Comparison of ENCODE assay signal across 7 cellular contexts in genomic region chr10:68016519-68016918, GRCh38. TPM values are rescaled to one million over a fixed set of nuclear protein-coding genes. Genes with fewer than 3 reads are reported as not detected.
DNase-seq lines count a peak whose midpoint lies in the region; ATAC-seq, FAIRE-seq and TF ChIP-seq lines count a peak whose summit lies in the region.
"Not testable (repeated sequence)": the region's sequence is repeated elsewhere in the genome, so short reads cannot be mapped to it uniquely, and the experiment has no call there.

No MANE protein-coding gene starts in this region.

- not testable (repeated sequence) for FAIRE-seq in K562 (lab: Jason Lieb, UNC)

- not testable (repeated sequence) for H3K79me2 ChIP-seq in DOHH2 (ENCODE audit: control insufficient read depth, low read length); K562 (ENCODE audit: control insufficient read depth, insufficient read depth, low read length)

- not testable (repeated sequence) for TF ChIP-seq POLR2A in K562 (conservative IDR thresholded peaks at IDR 0.05)

- not testable (repeated sequence) for H2AFZ ChIP-seq in K562 (ENCODE audit: low read depth, low read length)

- peak overlapping the region in 3 of 4 donors; percentile 4 to 70 (median 54) for H3K4me3 Mint-ChIP-seq in CD4-positive, CD25-positive, alpha-beta regulatory T cell
- peak overlapping the region; percentile 57 for H3K4me3 Mint-ChIP-seq in T-helper 2 cell treated with Interferon-gamma antibody and Interleukin-4, amounts not matched to agents 5 μg/mL and 100 μg/mL, for 36 hours
- not testable (repeated sequence) for H3K4me3 Mint-ChIP-seq in activated CD8-positive, alpha-beta T cell treated with anti-CD3 and anti-CD28 coated beads for 36 hours; activated T-helper 2 cell treated with anti-CD3 and anti-CD28 coated beads, Interferon-gamma antibody, Interleukin-2, Interleukin-4, amounts not matched to agents 10 μg/mL and 5 μg/mL and 100 μg/mL, durations not matched to agents 14 hours and 24 hours and 36 hours (ENCODE audit: low read depth)

- not testable (repeated sequence) for TF ChIP-seq RAD21 in K562 (CRISPR knock-in tag; conservative IDR thresholded peaks at IDR 0.05 in 1 of 2, IDR thresholded peaks at IDR 0.05 in 1 of 2)

- H4K20me1 ChIP-seq in DOHH2 (ENCODE audit: control insufficient read depth, insufficient read depth, low read depth, low read length); K562 (replicated peaks; ENCODE audit: control insufficient read depth, insufficient read depth, low read length): not testable (repeated sequence)

- in situ Hi-C loops in K562 (cut with MboI), result not testable (repeated sequence)

- H3K4me3 ChIP-seq in CD4-positive, CD25-positive, alpha-beta regulatory T cell (ENCODE audit: low read depth, low read length), result peak overlapping the region; percentile 45
- not testable (repeated sequence) for H3K4me3 ChIP-seq in DOHH2 (ENCODE audit: low read length); K562

- peak overlapping the region; percentile 47 for H3K4me2 ChIP-seq in DOHH2 (ENCODE audit: low read length)
- not testable (repeated sequence) for H3K4me2 ChIP-seq in K562 (ENCODE audit: insufficient read depth, low read length)

- H3K9me3 Mint-ChIP-seq in CD4-positive, CD25-positive, alpha-beta regulatory T cell, result peaks cover 0 to 14% (median 2%) of the 10 kb centered on the region in 7 donors
- H3K9me3 Mint-ChIP-seq in T-helper 2 cell treated with Interferon-gamma antibody and Interleukin-4, amounts not matched to agents 5 μg/mL and 100 μg/mL, for 36 hours, result peaks cover 14% of the 10 kb centered on the region
- H3K9me3 Mint-ChIP-seq in activated CD8-positive, alpha-beta T cell treated with anti-CD3 and anti-CD28 coated beads for 36 hours, result peaks cover 10% of the 10 kb centered on the region
- peaks cover 19% of the 10 kb centered on the region for H3K9me3 Mint-ChIP-seq in activated T-helper 2 cell treated with anti-CD3 and anti-CD28 coated beads, Interferon-gamma antibody, Interleukin-2, Interleukin-4, amounts not matched to agents 10 μg/mL and 5 μg/mL and 100 μg/mL, durations not matched to agents 14 hours and 24 hours and 36 hours

- not testable (repeated sequence) for H3K27me3 ChIP-seq in CD4-positive, CD25-positive, alpha-beta regulatory T cell (ENCODE audit: control insufficient read depth, insufficient read depth, low read length); DOHH2 (ENCODE audit: control insufficient read depth, low read length); K562 (ENCODE audit: control insufficient read depth in 2 of 2, insufficient read depth in 2 of 2, low read length in 2 of 2)

- intact Hi-C loops in activated CD8-positive, alpha-beta T cell treated with anti-CD3 and anti-CD28 coated beads for 36 hours (cut with micrococcal nuclease); activated T-helper 2 cell treated with anti-CD3 and anti-CD28 coated beads, Interferon-gamma antibody, Interleukin-2, Interleukin-4, amounts not matched to agents 10 μg/mL and 5 μg/mL and 100 μg/mL, durations not matched to agents 14 hours and 24 hours and 36 hours (cut with micrococcal nuclease); K562 (cut with micrococcal nuclease): not testable (repeated sequence)

- not testable (repeated sequence) for TF ChIP-seq EP300 in K562 (IDR thresholded peaks at IDR 0.05; ENCODE audit: low read length)

- CTCF ChIA-PET in activated CD8-positive, alpha-beta T cell treated with anti-CD3 and anti-CD28 coated beads for 36 hours (lab: Charles Lee); K562 (lab: Yijun Ruan, JAX; ENCODE audit: low intra/inter-chr PET ratio): not testable (repeated sequence)

- 73% methylated on average over 4 of the region's 4 CpGs for WGBS in K562 (ENCODE audit: insufficient coverage, low coverage, missing lambda C conversion rate)

- BruUV-seq in K562 (replicated peaks; lab: Mats Ljungman, UMichigan), result not testable (repeated sequence)

- H3K27me3 Mint-ChIP-seq in CD4-positive, CD25-positive, alpha-beta regulatory T cell; T-helper 2 cell treated with Interferon-gamma antibody and Interleukin-4, amounts not matched to agents 5 μg/mL and 100 μg/mL, for 36 hours (ENCODE audit: low read depth); activated CD8-positive, alpha-beta T cell treated with anti-CD3 and anti-CD28 coated beads for 36 hours; activated T-helper 2 cell treated with anti-CD3 and anti-CD28 coated beads, Interferon-gamma antibody, Interleukin-2, Interleukin-4, amounts not matched to agents 10 μg/mL and 5 μg/mL and 100 μg/mL, durations not matched to agents 14 hours and 24 hours and 36 hours (ENCODE audit: low read depth): not testable (repeated sequence)

- peak overlapping the region; percentile 39 for H3K27ac ChIP-seq in CD4-positive, CD25-positive, alpha-beta regulatory T cell (ENCODE audit: insufficient read depth, low read length, poor library complexity, severe bottlenecking)
- H3K27ac ChIP-seq in DOHH2 (ENCODE audit: low read depth, low read length); K562 (ENCODE audit: extremely low read depth, low read depth, low read length): not testable (repeated sequence)
- H3K27ac ChIP-seq in KOPT-K1 (ENCODE audit: low read depth, low read length, poor library complexity, severe bottlenecking), result peak overlapping the region; percentile 41

- H3K4me1 Mint-ChIP-seq in CD4-positive, CD25-positive, alpha-beta regulatory T cell, result peaks cover 13 to 20% (median 19%) of the 10 kb centered on the region in 4 donors
- H3K4me1 Mint-ChIP-seq in T-helper 2 cell treated with Interferon-gamma antibody and Interleukin-4, amounts not matched to agents 5 μg/mL and 100 μg/mL, for 36 hours (ENCODE audit: low read depth); activated CD8-positive, alpha-beta T cell treated with anti-CD3 and anti-CD28 coated beads for 36 hours (ENCODE audit: low read depth); activated T-helper 2 cell treated with anti-CD3 and anti-CD28 coated beads, Interferon-gamma antibody, Interleukin-2, Interleukin-4, amounts not matched to agents 10 μg/mL and 5 μg/mL and 100 μg/mL, durations not matched to agents 14 hours and 24 hours and 36 hours (ENCODE audit: low read depth): not testable (repeated sequence)

- H3K36me3 Mint-ChIP-seq in CD4-positive, CD25-positive, alpha-beta regulatory T cell, result peaks cover 48% of the 10 kb centered on the region
- H3K36me3 Mint-ChIP-seq in T-helper 2 cell treated with Interferon-gamma antibody and Interleukin-4, amounts not matched to agents 5 μg/mL and 100 μg/mL, for 36 hours (ENCODE audit: low read depth), result peaks cover 48% of the 10 kb centered on the region
- peaks cover 40% of the 10 kb centered on the region for H3K36me3 Mint-ChIP-seq in activated CD8-positive, alpha-beta T cell treated with anti-CD3 and anti-CD28 coated beads for 36 hours (ENCODE audit: low read depth)
- peaks cover 58% of the 10 kb centered on the region for H3K36me3 Mint-ChIP-seq in activated T-helper 2 cell treated with anti-CD3 and anti-CD28 coated beads, Interferon-gamma antibody, Interleukin-2, Interleukin-4, amounts not matched to agents 10 μg/mL and 5 μg/mL and 100 μg/mL, durations not matched to agents 14 hours and 24 hours and 36 hours (ENCODE audit: low read depth)

- DNase-seq in CD4-positive, CD25-positive, alpha-beta regulatory T cell, result peak in 2 of 3 donors; percentile 6 to 69
- DNase-seq in T-helper 2 cell treated with Interferon-gamma antibody and Interleukin-4, amounts not matched to agents 5 μg/mL and 100 μg/mL, for 36 hours (ENCODE audit: low spot score); activated CD8-positive, alpha-beta T cell treated with anti-CD3 and anti-CD28 coated beads for 36 hours; activated T-helper 2 cell treated with anti-CD3 and anti-CD28 coated beads, Interferon-gamma antibody, Interleukin-2, Interleukin-4, amounts not matched to agents 10 μg/mL and 5 μg/mL and 100 μg/mL, durations not matched to agents 14 hours and 24 hours and 36 hours (ENCODE audit: low spot score); K562 (ENCODE audit: extremely low read depth in 1 of 4, low spot score in 3 of 4): not testable (repeated sequence)

- H3K4me1 ChIP-seq in CD4-positive, CD25-positive, alpha-beta regulatory T cell (ENCODE audit: control insufficient read depth, insufficient read depth, low read length, poor library complexity, severe bottlenecking), result peaks cover 12% of the 10 kb centered on the region
- not testable (repeated sequence) for H3K4me1 ChIP-seq in DOHH2 (ENCODE audit: control insufficient read depth, low read length); K562 (replicated peaks in 1 of 2; ENCODE audit: control insufficient read depth in 2 of 2, insufficient read depth in 2 of 2, low read length in 2 of 2)

- not testable (repeated sequence) for H3K9me3 ChIP-seq in CD4-positive, CD25-positive, alpha-beta regulatory T cell (ENCODE audit: control insufficient read depth in 2 of 2, low read length in 2 of 2); DOHH2 (ENCODE audit: control insufficient read depth, insufficient read depth, low read length); K562 (replicated peaks; ENCODE audit: control insufficient read depth, insufficient read depth, low read depth, low read length)
- H3K9me3 ChIP-seq in KOPT-K1 (ENCODE audit: insufficient read depth, low read length, poor library complexity, severe bottlenecking), result peaks cover 20% of the 10 kb centered on the region

- not testable (repeated sequence) for TF ChIP-seq CTCF in DOHH2 (IDR thresholded peaks at IDR 0.05; ENCODE audit: low read depth, low read length, poor library complexity, severe bottlenecking); activated CD8-positive, alpha-beta T cell treated with anti-CD3 and anti-CD28 coated beads for 36 hours (IDR thresholded peaks at IDR 0.05); K562 (IDR thresholded peaks at IDR 0.05 in 2 of 3, conservative IDR thresholded peaks at IDR 0.05 in 1 of 3; ENCODE audit: insufficient read depth in 2 of 3, low read depth in 1 of 3, low read length in 3 of 3)

- not testable (repeated sequence) for H3K9ac ChIP-seq in K562 (ENCODE audit: insufficient read depth in 1 of 2, low read depth in 2 of 2, low read length in 2 of 2)

- not testable (repeated sequence) for H3K9me2 ChIP-seq in DOHH2 (replicated peaks; ENCODE audit: control insufficient read depth, low read length)

- peak; percentile 65 to 92 for ATAC-seq in CD4-positive, CD25-positive, alpha-beta regulatory T cell (ENCODE audit: low read depth in 2 of 2)
- ATAC-seq in activated CD8-positive, alpha-beta T cell treated with anti-CD3 and anti-CD28 coated beads for 36 hours; K562: not testable (repeated sequence)

- not testable (repeated sequence) for H3K9me1 ChIP-seq in K562 (ENCODE audit: control insufficient read depth, insufficient read depth, low read length)

- POLR2A ChIA-PET in activated CD8-positive, alpha-beta T cell treated with anti-CD3 and anti-CD28 coated beads for 36 hours (lab: Charles Lee); K562 (lab: Yijun Ruan, JAX): not testable (repeated sequence)

- peak overlapping the region; percentile 48 to 98 (median 63) for H3K27ac Mint-ChIP-seq in CD4-positive, CD25-positive, alpha-beta regulatory T cell
- H3K27ac Mint-ChIP-seq in T-helper 2 cell treated with Interferon-gamma antibody and Interleukin-4, amounts not matched to agents 5 μg/mL and 100 μg/mL, for 36 hours, result peak overlapping the region; percentile 32
- H3K27ac Mint-ChIP-seq in activated CD8-positive, alpha-beta T cell treated with anti-CD3 and anti-CD28 coated beads for 36 hours, result peak overlapping the region; percentile 62
- peak overlapping the region; percentile 36 for H3K27ac Mint-ChIP-seq in activated T-helper 2 cell treated with anti-CD3 and anti-CD28 coated beads, Interferon-gamma antibody, Interleukin-2, Interleukin-4, amounts not matched to agents 10 μg/mL and 5 μg/mL and 100 μg/mL, durations not matched to agents 14 hours and 24 hours and 36 hours

- not testable (repeated sequence) for H3F3A ChIP-seq in DOHH2 (ENCODE audit: control insufficient read depth, insufficient read depth)

- H3K36me3 ChIP-seq in CD4-positive, CD25-positive, alpha-beta regulatory T cell (ENCODE audit: control insufficient read depth, insufficient read depth, low read length), result peaks cover 45% of the 10 kb centered on the region
- H3K36me3 ChIP-seq in DOHH2 (ENCODE audit: control insufficient read depth, low read length) (peaks cover 40% of the 10 kb centered on the region), KOPT-K1 (ENCODE audit: insufficient read depth, low read length) (peaks cover 53% of the 10 kb centered on the region), K562 (ENCODE audit: control insufficient read depth, insufficient read depth, low read length) (peaks cover 31% of the 10 kb centered on the region; the same call in 2 of the 3 replicates)

RNA-seq across cellular contexts. Expression of gene HERC4, which starts 58.6 kb away (rescaled TPM):
- total RNA-seq in CD4-positive, CD25-positive, alpha-beta regulatory T cell, result 69.2 TPM
- polyA plus RNA-seq in CD4-positive, CD25-positive, alpha-beta regulatory T cell, result 10 to 100 TPM; 21.6 to 33.4 (median 24.3) TPM
- 10 to 100 TPM; 59.3 to 59.6 TPM for total RNA-seq in activated CD8-positive, alpha-beta T cell treated with anti-CD3 and anti-CD28 coated beads for 36 hours
- total RNA-seq in activated T-helper 2 cell treated with anti-CD3 and anti-CD28 coated beads, Interferon-gamma antibody, Interleukin-2, Interleukin-4, amounts not matched to agents 10 μg/mL and 5 μg/mL and 100 μg/mL, durations not matched to agents 14 hours and 24 hours and 36 hours, result 48.9 and 55.7 TPM in 2 replicates
- total RNA-seq in K562 (2011; cell fraction: chromatin; rRNA removed; ENCODE audit: low replicate concordance), result 62.0 and 186 TPM in 2 replicates
- total RNA-seq in K562 (2011; cell fraction: nucleolus; rRNA removed), result 26.7 and 30.8 TPM in 2 replicates
- 81.7 and 136 TPM in 2 replicates for total RNA-seq in K562 (2011; cell fraction: nucleoplasm; rRNA removed)
- total RNA-seq in K562 (2014; rRNA removed) (15.8 and 17.5 TPM in 2 replicates), K562 (2014; rRNA removed; fragmentation: Illumina TruSeq; extraction: Trizol) (33.5 and 40.5 TPM in 2 replicates), K562 (2015; rRNA removed; fragmentation: Illumina TruSeq; extraction: Trizol) (27.1 and 30.6 TPM in 2 replicates), K562 (2021) (26.3 and 29.8 TPM in 2 replicates)
- polyA plus RNA-seq in K562 (2011; rRNA removed) (22.5 and 25.6 TPM in 2 replicates), K562 (2014; fragmentation: Illumina TruSeq; extraction: Trizol) (18.6 and 22.8 TPM in 2 replicates), K562 (2014; fragmentation: Nextera tagmentation; extraction: Ambion mirVana) (10 to 100 TPM; 12.5 to 17.4 TPM), K562 (2014; rRNA removed) (17.2 and 22.5 TPM in 2 replicates)
- 3.8 and 9.3 TPM in 2 replicates for polyA plus RNA-seq in K562 (2011; cell fraction: cytosol; rRNA removed)
- 18.5 and 25.6 TPM in 2 replicates for polyA plus RNA-seq in K562 (2011; cell fraction: nucleus; rRNA removed)
- 20.8 and 24.5 TPM in 2 replicates for polyA plus RNA-seq in K562 (2012)
- polyA minus RNA-seq in K562 (2011; rRNA and poly(A)+ RNA removed), result 45.3 and 52.7 TPM in 2 replicates
- 11.3 and 14.3 TPM in 2 replicates for polyA minus RNA-seq in K562 (2011; cell fraction: cytosol; rRNA and poly(A)+ RNA removed)
- polyA minus RNA-seq in K562 (2011; cell fraction: nucleus; rRNA and poly(A)+ RNA removed), result 26.0 and 42.8 TPM in 2 replicates
